In the genomic region with DNA sequence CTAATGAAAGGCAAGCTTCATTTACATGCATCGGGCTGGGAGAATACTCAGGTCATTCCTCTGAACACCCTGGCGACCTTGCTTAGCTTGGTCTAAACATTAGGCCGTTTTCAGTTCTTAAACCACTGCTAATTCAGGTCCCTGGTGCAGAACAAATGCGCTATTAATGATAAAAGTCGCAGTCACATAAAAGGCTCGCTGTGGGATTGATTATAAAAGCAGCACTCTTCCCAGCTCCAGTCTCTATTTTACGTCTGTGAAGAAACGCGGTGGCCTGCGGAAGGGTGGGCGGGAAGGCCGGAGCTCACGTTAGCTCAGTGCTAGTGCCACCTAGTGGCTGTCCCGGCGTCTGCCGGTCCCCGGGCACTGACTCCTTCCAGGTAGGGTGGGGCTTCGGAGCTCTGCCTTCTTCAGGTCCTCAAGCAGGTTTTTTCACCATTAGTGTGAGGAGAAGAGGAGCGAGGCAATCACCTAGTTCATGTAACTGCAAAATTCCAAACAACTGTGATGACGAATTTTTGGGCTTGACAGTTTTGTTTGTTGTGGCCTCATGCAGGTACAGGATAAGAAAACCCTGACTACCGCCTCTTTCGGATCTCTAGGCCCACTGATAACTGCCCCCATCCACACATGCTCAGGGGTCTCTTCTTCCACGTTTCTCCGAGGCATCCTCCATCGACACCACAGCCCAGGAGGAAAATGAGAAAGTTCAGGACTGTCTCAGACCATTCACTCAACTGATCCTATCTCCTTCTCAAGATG, we compare ENCODE assay signal across 1 cellular context.
TF ChIP-seq lines count a peak whose summit lies in the region.

No MANE protein-coding gene starts in this region.

TF ChIP-seq in H1, 55 proteins besides CTCF, POLR2A, EP300 and RAD21 (continued from another document):
- TF ChIP-seq SP4 (IDR thresholded peaks at IDR 0.05; ENCODE audit: low read length): no peak
- TF ChIP-seq, protein P1, sequence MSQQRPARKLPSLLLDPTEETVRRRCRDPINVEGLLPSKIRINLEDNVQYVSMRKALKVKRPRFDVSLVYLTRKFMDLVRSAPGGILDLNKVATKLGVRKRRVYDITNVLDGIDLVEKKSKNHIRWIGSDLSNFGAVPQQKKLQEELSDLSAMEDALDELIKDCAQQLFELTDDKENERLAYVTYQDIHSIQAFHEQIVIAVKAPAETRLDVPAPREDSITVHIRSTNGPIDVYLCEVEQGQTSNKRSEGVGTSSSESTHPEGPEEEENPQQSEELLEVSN (IDR thresholded peaks at IDR 0.05): peak; percentile 78
TF ChIP-seq in H1: peak in this region for 7.
